Comparison of ENCODE assay signal across 1 cellular context in genomic region chr5:126777974-126778674, GRCh38.
TF ChIP-seq lines count a peak whose summit lies in the region.

No MANE protein-coding gene starts in this region.

TF ChIP-seq in GM12878, 131 proteins besides CTCF, POLR2A, EP300 and RAD21 (continued from another document and continues in another):
- TF ChIP-seq PAX5 (IDR thresholded peaks at IDR 0.05; ENCODE audit: borderline replicate concordance, low read depth, low read length) (no peak), SMAD5 (IDR thresholded peaks at IDR 0.05; ENCODE audit: low read depth) (peak; percentile 74), POLR2AphosphoS2 (IDR thresholded peaks at IDR 0.05; ENCODE audit: low read depth, low read length) (peak; percentile 87; the same call in 1 of the 2 replicates), SUPT20H (IDR thresholded peaks at IDR 0.05; ENCODE audit: borderline replicate concordance, control insufficient read depth, low read depth, low read length) (no peak), TCF7 (IDR thresholded peaks at IDR 0.05; ENCODE audit: borderline replicate concordance) (no peak), TCF3 (IDR thresholded peaks at IDR 0.05; ENCODE audit: borderline replicate concordance, insufficient read depth, low read depth, low read length) (peak; percentile 77), MXI1 (IDR thresholded peaks at IDR 0.05; ENCODE audit: low read depth, low read length) (peak; percentile 87; the same call in 1 of the 2 replicates), BCL11A (IDR thresholded peaks at IDR 0.05; ENCODE audit: low read depth, low read length) (no peak), SIN3A (IDR thresholded peaks at IDR 0.05; ENCODE audit: low read depth, low read length) (peak; percentile 55), MEF2A (IDR thresholded peaks at IDR 0.05; ENCODE audit: insufficient read depth, low read depth, low read length) (no peak), NKRF (conservative IDR thresholded peaks at IDR 0.05) (peak; percentile 20; the same call in 1 of the 2 replicates), E2F4 (IDR thresholded peaks at IDR 0.05; ENCODE audit: low read depth, low read length) (peak; percentile 81), TCF12 (IDR thresholded peaks at IDR 0.05; ENCODE audit: low read depth, low read length) (peak; percentile 77; the same call in 1 of the 2 replicates), E2F8 (IDR thresholded peaks at IDR 0.05; ENCODE audit: low read depth, partially characterized antibody) (peak; percentile 88), RAD51 (IDR thresholded peaks at IDR 0.05) (no peak), ZBED1 (IDR thresholded peaks at IDR 0.05; ENCODE audit: borderline replicate concordance) (no peak), IKZF2 (IDR thresholded peaks at IDR 0.05) (peak in 1 of 2 experiments; percentile 35; a peak in 1 of 4 replicates), BRCA1 (IDR thresholded peaks at IDR 0.05; ENCODE audit: low read depth, low read length) (0 out of 2 replicates have a peak, but pooled peaks have one; percentile 13), SMARCA5 (IDR thresholded peaks at IDR 0.05) (0 out of 2 replicates have a peak, but pooled peaks have one; percentile 16), ETV6 (conservative IDR thresholded peaks at IDR 0.05 in 1 of 2, IDR thresholded peaks at IDR 0.05 in 1 of 2; ENCODE audit: borderline replicate concordance in 1 of 2, low read depth in 1 of 2) (0 out of 4 replicates have a peak, but pooled peaks of 1 of the 2 experiments have one; percentile 27), RCOR1 (conservative IDR thresholded peaks at IDR 0.05; ENCODE audit: low read depth, low read length) (0 out of 2 replicates have a peak, but pooled peaks have one; percentile 34), NFYA (IDR thresholded peaks at IDR 0.05; ENCODE audit: borderline replicate concordance, low read depth, low read length) (no peak), RELA (IDR thresholded peaks at IDR 0.05; ENCODE audit: borderline replicate concordance, partially characterized antibody) (no peak), SPI1 (IDR thresholded peaks at IDR 0.05; ENCODE audit: borderline replicate concordance, insufficient read depth, low read depth, low read length) (0 out of 2 replicates have a peak, but pooled peaks have one; percentile 40), POU2F2 (IDR thresholded peaks at IDR 0.05; ENCODE audit: borderline replicate concordance, low read depth, low read length) (peak; percentile 30; the same call in 1 of the 3 replicates), CBX5 (IDR thresholded peaks at IDR 0.05; ENCODE audit: low read depth) (peak; percentile 56; the same call in 1 of the 2 replicates), CREB1 (IDR thresholded peaks at IDR 0.05; ENCODE audit: low read depth) (peak; percentile 94), IRF3 (IDR thresholded peaks at IDR 0.05) (peak; percentile 13; the same call in 1 of the 2 replicates), ZNF24 (IDR thresholded peaks at IDR 0.05) (no peak), GABPA (IDR thresholded peaks at IDR 0.05; ENCODE audit: low read depth) (peak; percentile 77), RB1 (IDR thresholded peaks at IDR 0.05; ENCODE audit: borderline replicate concordance) (peak; percentile 96), PML (IDR thresholded peaks at IDR 0.05; ENCODE audit: low read length) (peak; percentile 94)
- TF ChIP-seq, protein P1, sequence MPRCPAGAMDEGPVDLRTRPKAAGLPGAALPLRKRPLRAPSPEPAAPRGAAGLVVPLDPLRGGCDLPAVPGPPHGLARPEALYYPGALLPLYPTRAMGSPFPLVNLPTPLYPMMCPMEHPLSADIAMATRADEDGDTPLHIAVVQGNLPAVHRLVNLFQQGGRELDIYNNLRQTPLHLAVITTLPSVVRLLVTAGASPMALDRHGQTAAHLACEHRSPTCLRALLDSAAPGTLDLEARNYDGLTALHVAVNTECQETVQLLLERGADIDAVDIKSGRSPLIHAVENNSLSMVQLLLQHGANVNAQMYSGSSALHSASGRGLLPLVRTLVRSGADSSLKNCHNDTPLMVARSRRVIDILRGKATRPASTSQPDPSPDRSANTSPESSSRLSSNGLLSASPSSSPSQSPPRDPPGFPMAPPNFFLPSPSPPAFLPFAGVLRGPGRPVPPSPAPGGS (IDR thresholded peaks at IDR 0.05; ENCODE audit: borderline replicate concordance, insufficient read depth, low read depth, low read length, poor library complexity, severe bottlenecking): no peak
- TF ChIP-seq, protein P2, sequence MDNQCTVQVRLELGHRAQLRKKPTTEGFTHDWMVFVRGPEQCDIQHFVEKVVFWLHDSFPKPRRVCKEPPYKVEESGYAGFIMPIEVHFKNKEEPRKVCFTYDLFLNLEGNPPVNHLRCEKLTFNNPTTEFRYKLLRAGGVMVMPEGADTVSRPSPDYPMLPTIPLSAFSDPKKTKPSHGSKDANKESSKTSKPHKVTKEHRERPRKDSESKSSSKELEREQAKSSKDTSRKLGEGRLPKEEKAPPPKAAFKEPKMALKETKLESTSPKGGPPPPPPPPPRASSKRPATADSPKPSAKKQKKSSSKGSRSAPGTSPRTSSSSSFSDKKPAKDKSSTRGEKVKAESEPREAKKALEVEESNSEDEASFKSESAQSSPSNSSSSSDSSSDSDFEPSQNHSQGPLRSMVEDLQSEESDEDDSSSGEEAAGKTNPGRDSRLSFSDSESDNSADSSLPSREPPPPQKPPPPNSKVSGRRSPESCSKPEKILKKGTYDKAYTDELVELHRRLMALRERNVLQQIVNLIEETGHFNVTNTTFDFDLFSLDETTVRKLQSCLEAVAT (IDR thresholded peaks at IDR 0.05): peak; percentile 40; the same call in 1 of the 2 replicates
- TF ChIP-seq, protein P3, sequence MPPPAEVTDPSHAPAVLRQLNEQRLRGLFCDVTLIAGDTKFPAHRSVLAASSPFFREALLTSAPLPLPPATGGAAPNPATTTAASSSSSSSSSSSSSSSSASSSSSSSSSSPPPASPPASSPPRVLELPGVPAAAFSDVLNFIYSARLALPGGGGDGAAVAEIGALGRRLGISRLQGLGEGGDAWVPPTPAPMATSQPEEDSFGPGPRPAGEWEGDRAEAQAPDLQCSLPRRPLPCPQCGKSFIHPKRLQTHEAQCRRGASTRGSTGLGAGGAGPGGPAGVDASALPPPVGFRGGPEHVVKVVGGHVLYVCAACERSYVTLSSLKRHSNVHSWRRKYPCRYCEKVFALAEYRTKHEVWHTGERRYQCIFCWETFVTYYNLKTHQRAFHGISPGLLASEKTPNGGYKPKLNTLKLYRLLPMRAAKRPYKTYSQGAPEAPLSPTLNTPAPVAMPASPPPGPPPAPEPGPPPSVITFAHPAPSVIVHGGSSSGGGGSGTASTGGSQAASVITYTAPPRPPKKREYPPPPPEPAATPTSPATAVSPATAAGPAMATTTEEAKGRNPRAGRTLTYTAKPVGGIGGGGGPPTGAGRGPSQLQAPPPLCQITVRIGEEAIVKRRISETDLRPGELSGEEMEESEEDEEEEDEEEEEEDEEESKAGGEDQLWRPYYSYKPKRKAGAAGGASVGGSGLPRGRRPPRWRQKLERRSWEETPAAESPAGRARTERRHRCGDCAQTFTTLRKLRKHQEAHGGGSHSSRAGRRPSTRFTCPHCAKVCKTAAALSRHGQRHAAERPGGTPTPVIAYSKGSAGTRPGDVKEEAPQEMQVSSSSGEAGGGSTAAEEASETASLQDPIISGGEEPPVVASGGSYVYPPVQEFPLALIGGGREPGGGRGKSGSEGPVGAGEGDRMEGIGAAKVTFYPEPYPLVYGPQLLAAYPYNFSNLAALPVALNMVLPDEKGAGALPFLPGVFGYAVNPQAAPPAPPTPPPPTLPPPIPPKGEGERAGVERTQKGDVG (CRISPR knock-in tag; IDR thresholded peaks at IDR 0.05): no peak
- TF ChIP-seq, protein P4, sequence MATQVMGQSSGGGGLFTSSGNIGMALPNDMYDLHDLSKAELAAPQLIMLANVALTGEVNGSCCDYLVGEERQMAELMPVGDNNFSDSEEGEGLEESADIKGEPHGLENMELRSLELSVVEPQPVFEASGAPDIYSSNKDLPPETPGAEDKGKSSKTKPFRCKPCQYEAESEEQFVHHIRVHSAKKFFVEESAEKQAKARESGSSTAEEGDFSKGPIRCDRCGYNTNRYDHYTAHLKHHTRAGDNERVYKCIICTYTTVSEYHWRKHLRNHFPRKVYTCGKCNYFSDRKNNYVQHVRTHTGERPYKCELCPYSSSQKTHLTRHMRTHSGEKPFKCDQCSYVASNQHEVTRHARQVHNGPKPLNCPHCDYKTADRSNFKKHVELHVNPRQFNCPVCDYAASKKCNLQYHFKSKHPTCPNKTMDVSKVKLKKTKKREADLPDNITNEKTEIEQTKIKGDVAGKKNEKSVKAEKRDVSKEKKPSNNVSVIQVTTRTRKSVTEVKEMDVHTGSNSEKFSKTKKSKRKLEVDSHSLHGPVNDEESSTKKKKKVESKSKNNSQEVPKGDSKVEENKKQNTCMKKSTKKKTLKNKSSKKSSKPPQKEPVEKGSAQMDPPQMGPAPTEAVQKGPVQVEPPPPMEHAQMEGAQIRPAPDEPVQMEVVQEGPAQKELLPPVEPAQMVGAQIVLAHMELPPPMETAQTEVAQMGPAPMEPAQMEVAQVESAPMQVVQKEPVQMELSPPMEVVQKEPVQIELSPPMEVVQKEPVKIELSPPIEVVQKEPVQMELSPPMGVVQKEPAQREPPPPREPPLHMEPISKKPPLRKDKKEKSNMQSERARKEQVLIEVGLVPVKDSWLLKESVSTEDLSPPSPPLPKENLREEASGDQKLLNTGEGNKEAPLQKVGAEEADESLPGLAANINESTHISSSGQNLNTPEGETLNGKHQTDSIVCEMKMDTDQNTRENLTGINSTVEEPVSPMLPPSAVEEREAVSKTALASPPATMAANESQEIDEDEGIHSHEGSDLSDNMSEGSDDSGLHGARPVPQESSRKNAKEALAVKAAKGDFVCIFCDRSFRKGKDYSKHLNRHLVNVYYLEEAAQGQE (IDR thresholded peaks at IDR 0.05; ENCODE audit: low read depth, low read length): no peak
- TF ChIP-seq, protein P5, sequence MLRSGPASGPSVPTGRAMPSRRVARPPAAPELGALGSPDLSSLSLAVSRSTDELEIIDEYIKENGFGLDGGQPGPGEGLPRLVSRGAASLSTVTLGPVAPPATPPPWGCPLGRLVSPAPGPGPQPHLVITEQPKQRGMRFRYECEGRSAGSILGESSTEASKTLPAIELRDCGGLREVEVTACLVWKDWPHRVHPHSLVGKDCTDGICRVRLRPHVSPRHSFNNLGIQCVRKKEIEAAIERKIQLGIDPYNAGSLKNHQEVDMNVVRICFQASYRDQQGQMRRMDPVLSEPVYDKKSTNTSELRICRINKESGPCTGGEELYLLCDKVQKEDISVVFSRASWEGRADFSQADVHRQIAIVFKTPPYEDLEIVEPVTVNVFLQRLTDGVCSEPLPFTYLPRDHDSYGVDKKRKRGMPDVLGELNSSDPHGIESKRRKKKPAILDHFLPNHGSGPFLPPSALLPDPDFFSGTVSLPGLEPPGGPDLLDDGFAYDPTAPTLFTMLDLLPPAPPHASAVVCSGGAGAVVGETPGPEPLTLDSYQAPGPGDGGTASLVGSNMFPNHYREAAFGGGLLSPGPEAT (IDR thresholded peaks at IDR 0.05; ENCODE audit: low read depth): peak; percentile 21; the same call in 1 of the 2 replicates
